ENCODE assay signal across 1 cellular context in genomic region chr2:99571609-99572344, GRCh38.
TF ChIP-seq lines count a peak whose summit lies in the region.

No MANE protein-coding gene starts in this region.

TF ChIP-seq in GM23338, 12 proteins besides CTCF, POLR2A, EP300 and RAD21 (continued from another document):
- TF ChIP-seq, protein P1, sequence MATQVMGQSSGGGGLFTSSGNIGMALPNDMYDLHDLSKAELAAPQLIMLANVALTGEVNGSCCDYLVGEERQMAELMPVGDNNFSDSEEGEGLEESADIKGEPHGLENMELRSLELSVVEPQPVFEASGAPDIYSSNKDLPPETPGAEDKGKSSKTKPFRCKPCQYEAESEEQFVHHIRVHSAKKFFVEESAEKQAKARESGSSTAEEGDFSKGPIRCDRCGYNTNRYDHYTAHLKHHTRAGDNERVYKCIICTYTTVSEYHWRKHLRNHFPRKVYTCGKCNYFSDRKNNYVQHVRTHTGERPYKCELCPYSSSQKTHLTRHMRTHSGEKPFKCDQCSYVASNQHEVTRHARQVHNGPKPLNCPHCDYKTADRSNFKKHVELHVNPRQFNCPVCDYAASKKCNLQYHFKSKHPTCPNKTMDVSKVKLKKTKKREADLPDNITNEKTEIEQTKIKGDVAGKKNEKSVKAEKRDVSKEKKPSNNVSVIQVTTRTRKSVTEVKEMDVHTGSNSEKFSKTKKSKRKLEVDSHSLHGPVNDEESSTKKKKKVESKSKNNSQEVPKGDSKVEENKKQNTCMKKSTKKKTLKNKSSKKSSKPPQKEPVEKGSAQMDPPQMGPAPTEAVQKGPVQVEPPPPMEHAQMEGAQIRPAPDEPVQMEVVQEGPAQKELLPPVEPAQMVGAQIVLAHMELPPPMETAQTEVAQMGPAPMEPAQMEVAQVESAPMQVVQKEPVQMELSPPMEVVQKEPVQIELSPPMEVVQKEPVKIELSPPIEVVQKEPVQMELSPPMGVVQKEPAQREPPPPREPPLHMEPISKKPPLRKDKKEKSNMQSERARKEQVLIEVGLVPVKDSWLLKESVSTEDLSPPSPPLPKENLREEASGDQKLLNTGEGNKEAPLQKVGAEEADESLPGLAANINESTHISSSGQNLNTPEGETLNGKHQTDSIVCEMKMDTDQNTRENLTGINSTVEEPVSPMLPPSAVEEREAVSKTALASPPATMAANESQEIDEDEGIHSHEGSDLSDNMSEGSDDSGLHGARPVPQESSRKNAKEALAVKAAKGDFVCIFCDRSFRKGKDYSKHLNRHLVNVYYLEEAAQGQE (IDR thresholded peaks at IDR 0.05; ENCODE audit: unreplicated experiment), result no peak
